Comparison of ENCODE assay signal across 15 cellular contexts in genomic region chr20:11677445-11678235, GRCh38.
A peak's percentile ranks its signal among the peaks of the same experiment; 100 is the strongest.
DNase-seq lines count a peak whose midpoint lies in the region; ATAC-seq and TF ChIP-seq lines count a peak whose summit lies in the region.
"Had no signal": no experiment of that assay in that cellular context is flagged by ENCODE, and none has a peak within 500 bp of the region (broad histone marks: within the 10 kb centered on the region; RNA-seq: fewer than 3 reads in every experiment).

No MANE protein-coding gene starts in this region.

- no peaks in the 10 kb centered on the region for H3K9me2 ChIP-seq in Loucy (replicated peaks; ENCODE audit: low read depth, low read length)

- H3K27me3 Mint-ChIP-seq in nephron progenitor cell (ENCODE audit: low read depth, poor library complexity) = peaks cover 7% of the 10 kb centered on the region
- H3K27me3 Mint-ChIP-seq: CD4-positive, alpha-beta T cell; IgD-negative memory B cell had no signal

- no peaks in the 10 kb centered on the region for H3K4me1 ChIP-seq in Loucy (ENCODE audit: insufficient read depth, low read length, poor library complexity, severe bottlenecking)
- H3K4me1 ChIP-seq: A549, HAP-1 had no signal

- H3K9me3 ChIP-seq in Loucy (ENCODE audit: insufficient read depth, low read depth, low read length) = no peaks in the 10 kb centered on the region
- H3K9me3 ChIP-seq: A549, Caco-2, HAP-1 had no signal

- H3K4me1 Mint-ChIP-seq in nephron progenitor cell = peaks cover 38% of the 10 kb centered on the region

- TF ChIP-seq CTCF in Loucy (conservative IDR thresholded peaks at IDR 0.05; ENCODE audit: low read length) (no peak), nephron progenitor cell (IDR thresholded peaks at IDR 0.05) (no peak)

- H3K4me3 Mint-ChIP-seq in nephron progenitor cell = no peak overlapping the region
- H3K4me3 Mint-ChIP-seq: CD4-positive, alpha-beta T cell; IgD-negative memory B cell had no signal

- no peaks in the 10 kb centered on the region for H3K9me3 Mint-ChIP-seq in nephron progenitor cell

- no peak overlapping the region for H3K9ac ChIP-seq in Loucy (ENCODE audit: low read depth, low read length, poor library complexity, severe bottlenecking)

- no peaks in the 10 kb centered on the region for H3F3A ChIP-seq in Loucy (ENCODE audit: low read depth)

- DNase-seq in NCI-H1417 (lab: John Stamatoyannopoulos, UW) (peak in 2 of 3 experiments; percentile 21 to 48), NCI-H1417 treated with DMSO at 0.1 percent for 48 hours (lab: John Stamatoyannopoulos, UW) (no peak), nephron progenitor cell (no peak), retina (peak; percentile 52), NCI-H2227 treated with DMSO at 0.1 percent for 48 hours (lab: John Stamatoyannopoulos, UW) (no peak), HuH-7 (ENCODE audit: low spot score) (no peak)
- DNase-seq: AML-193; Caco-2; CD4-positive, alpha-beta T cell; GDM1 had no signal

- H3K4me2 ChIP-seq in Loucy (ENCODE audit: low read depth, low read length, poor library complexity, severe bottlenecking) = no peak overlapping the region
- H3K4me2 ChIP-seq: A549 had no signal

- H3K36me3 Mint-ChIP-seq in nephron progenitor cell (ENCODE audit: low read depth) = no peaks in the 10 kb centered on the region
- H3K36me3 Mint-ChIP-seq: IgD-negative memory B cell had no signal

- no peaks in the 10 kb centered on the region for H4K20me1 ChIP-seq in Loucy (ENCODE audit: insufficient read depth, low read length, poor library complexity, severe bottlenecking)

- no peaks in the 10 kb centered on the region for H3K79me2 ChIP-seq in Loucy (ENCODE audit: insufficient read depth, low read length)

- H3K36me3 ChIP-seq in Loucy (ENCODE audit: insufficient read depth, low read length) = no peaks in the 10 kb centered on the region
- H3K36me3 ChIP-seq: HAP-1 had no signal

- 0 out of 2 replicates have a peak overlapping the region, but pooled peaks have one; percentile 22 for H2AFZ ChIP-seq in Loucy (ENCODE audit: low read length)

- no peak for ATAC-seq in HG03196 (IDR thresholded peaks at IDR 0.05; ENCODE audit: unreplicated experiment)

- no peak overlapping the region for H3K4me3 ChIP-seq in Loucy (ENCODE audit: low read length, poor library complexity, severe bottlenecking)
- H3K4me3 ChIP-seq: A549, HAP-1 had no signal

- H3K27me3 ChIP-seq in Loucy (ENCODE audit: insufficient read depth, low read length, poor library complexity, severe bottlenecking) = no peaks in the 10 kb centered on the region

- H3K27ac Mint-ChIP-seq in nephron progenitor cell = peak overlapping the region; percentile 43
- H3K27ac Mint-ChIP-seq: CD4-positive, alpha-beta T cell; IgD-negative memory B cell had no signal

Comparison
In these comparisons a context has a peak if more than half of its experiments do, and no peak if none do; other contexts are left out.
1. DNase-seq: peak in NCI-H1417 (2 of 3) and retina (single experiment); none in NCI-H1417 treated with DMSO at 0.1 percent for 48 hours (single experiment), nephron progenitor cell (single experiment), NCI-H2227 treated with DMSO at 0.1 percent for 48 hours (single experiment) and HuH-7 (single experiment).